ENCODE assay signal across 18 cellular contexts in genomic region chr2:215603440-215603839, GRCh38.
A peak's percentile ranks its signal among the peaks of the same experiment; 100 is the strongest.
DNase-seq lines count a peak whose midpoint lies in the region; ATAC-seq, FAIRE-seq and TF ChIP-seq lines count a peak whose summit lies in the region.
"Had no signal": no experiment of that assay in that cellular context is flagged by ENCODE, and none has a peak within 500 bp of the region (broad histone marks: within the 10 kb centered on the region; RNA-seq: fewer than 3 reads in every experiment).

No MANE protein-coding gene starts in this region.

- H2BK12ac ChIP-seq in mesenchymal stem cell (ENCODE audit: low read length in 2 of 2) = no peak overlapping the region

- no peak for TF ChIP-seq POLR2A in HCT116 (IDR thresholded peaks at IDR 0.05; ENCODE audit: borderline replicate concordance, extremely low read depth, insufficient read depth, insufficient read length)

- H3K36me3 Mint-ChIP-seq in astrocyte (ENCODE audit: low read depth, unreplicated experiment) = peaks cover 2% of the 10 kb centered on the region
- H3K36me3 Mint-ChIP-seq: CD8-positive, alpha-beta T cell had no signal

- H3K36me3 ChIP-seq in HCT116 (ENCODE audit: control insufficient read depth in 1 of 2, insufficient read depth in 2 of 2, low read length in 2 of 2) = no peaks in the 10 kb centered on the region
- no peaks in the 10 kb centered on the region for H3K36me3 ChIP-seq in astrocyte (ENCODE audit: insufficient read depth, low read length)
- no peaks in the 10 kb centered on the region for H3K36me3 ChIP-seq in mesenchymal stem cell (ENCODE audit: control insufficient read depth in 1 of 2, insufficient read depth in 2 of 2, low read depth in 1 of 2, low read length in 2 of 2)
- H3K36me3 ChIP-seq in mammary epithelial cell (ENCODE audit: insufficient read depth, low read length) = no peaks in the 10 kb centered on the region
- H3K36me3 ChIP-seq: BLaER1 treated with 17β-estradiol and CSF1 and Interleukin-3, amounts not matched to agents 10 nM and 100 nM had no signal

- 97% methylated on average over 7 of the region's 7 CpGs for WGBS in mesenchymal stem cell
- WGBS in mammary epithelial cell (ENCODE audit: low coverage, missing lambda C conversion rate) = 97% methylated on average over 7 of the region's 7 CpGs

- H3K4me2 ChIP-seq in HCT116 (ENCODE audit: low read length) (no peak overlapping the region), astrocyte (ENCODE audit: low read length) (no peak overlapping the region), mesenchymal stem cell (ENCODE audit: low read length, poor library complexity, severe bottlenecking) (no peak overlapping the region), mammary epithelial cell (ENCODE audit: insufficient read depth, low read depth, low read length) (no peak overlapping the region)
- H3K4me2 ChIP-seq: BLaER1 treated with 17β-estradiol and CSF1 and Interleukin-3, amounts not matched to agents 10 nM and 100 nM; GM23338 had no signal

- no peak overlapping the region for H2BK5ac ChIP-seq in mesenchymal stem cell (ENCODE audit: low read depth, low read length, poor library complexity, severe bottlenecking)

- intact Hi-C loops in HCT116 (cut with micrococcal nuclease) (no loop called here), mammary epithelial cell (cut with micrococcal nuclease) (loop anchor here (10.0 kb wide), 1 partner anchor 231 kb away; no protein-coding TSS in a partner anchor)

- no peak overlapping the region for H3K14ac ChIP-seq in mesenchymal stem cell (ENCODE audit: low read length in 2 of 2)

- RAD21 ChIA-PET in HCT116 (lab: Charles Lee; ENCODE audit: low non-redundant PET in 1 of 2, low total read pairs in 2 of 2, uncharacterized antibody in 2 of 2, unreplicated experiment in 2 of 2) = no interaction called here

- TF ChIP-seq CTCF in HCT116 (IDR thresholded peaks at IDR 0.05 in 2 of 3, conservative IDR thresholded peaks at IDR 0.05 in 1 of 3; ENCODE audit: borderline replicate concordance in 1 of 3, insufficient read depth in 1 of 3, low read depth in 2 of 3, low read length in 2 of 3) = no peak
- no peak for TF ChIP-seq CTCF in astrocyte (IDR thresholded peaks at IDR 0.05; ENCODE audit: insufficient read depth, low read depth, low read length)
- no peak for TF ChIP-seq CTCF in mammary epithelial cell (conservative IDR thresholded peaks at IDR 0.05 in 1 of 2, IDR thresholded peaks at IDR 0.05 in 1 of 2; ENCODE audit: extremely low read depth in 1 of 2, insufficient read depth in 1 of 2, low read depth in 1 of 2, low read length in 2 of 2)

- H4K91ac ChIP-seq in mesenchymal stem cell (ENCODE audit: low read length) = no peak overlapping the region

- no peak for FAIRE-seq in astrocyte (lab: Jason Lieb, UNC)
- FAIRE-seq: GM12878, H54 had no signal

- no peaks in the 10 kb centered on the region for H3K79me1 ChIP-seq in mesenchymal stem cell (replicated peaks; ENCODE audit: low read length, poor library complexity, severe bottlenecking)

- no peaks in the 10 kb centered on the region for H3K9me2 ChIP-seq in HCT116 (ENCODE audit: insufficient read depth)

- H3K27me3 ChIP-seq in HCT116 (ENCODE audit: insufficient read depth, low read length) = no peaks in the 10 kb centered on the region
- no peaks in the 10 kb centered on the region for H3K27me3 ChIP-seq in astrocyte (ENCODE audit: insufficient read depth, low read length)
- no peaks in the 10 kb centered on the region for H3K27me3 ChIP-seq in mesenchymal stem cell (ENCODE audit: control insufficient read depth in 1 of 2, insufficient read depth in 1 of 2, low read length in 2 of 2)
- H3K27me3 ChIP-seq in mammary epithelial cell (ENCODE audit: insufficient read depth, low read length) = no peaks in the 10 kb centered on the region
- H3K27me3 ChIP-seq: BLaER1 treated with 17β-estradiol and CSF1 and Interleukin-3, amounts not matched to agents 10 nM and 100 nM had no signal

- ATAC-seq in HCT116 = peak; percentile 42; the same call in 1 of the 2 replicates
- ATAC-seq in GM18858 (IDR thresholded peaks at IDR 0.05; ENCODE audit: unreplicated experiment) = no peak
- ATAC-seq: CD8-positive, alpha-beta T cell; GM12878; GM23338 had no signal

- no peak overlapping the region for H3K4ac ChIP-seq in mesenchymal stem cell (ENCODE audit: low read depth in 1 of 2, low read length in 2 of 2)

- no peak overlapping the region for H3K4me3 Mint-ChIP-seq in astrocyte (ENCODE audit: unreplicated experiment)
- H3K4me3 Mint-ChIP-seq: B cell; CD8-positive, alpha-beta T cell; GM23338; HFFc6 had no signal

- H2AFZ ChIP-seq in HCT116 (ENCODE audit: low read depth, low read length, poor library complexity, severe bottlenecking) (no peak overlapping the region), astrocyte (ENCODE audit: low read depth, low read length) (no peak overlapping the region), mesenchymal stem cell (ENCODE audit: low read depth, low read length) (no peak overlapping the region), mammary epithelial cell (ENCODE audit: low read depth, low read length) (no peak overlapping the region)
- H2AFZ ChIP-seq: GM23338 had no signal

- H3K23ac ChIP-seq in mesenchymal stem cell (ENCODE audit: low read length in 2 of 2) = no peak overlapping the region

- CTCF ChIA-PET in HCT116 (lab: Charles Lee) (no interaction called here), mammary epithelial cell (lab: Charles Lee; ENCODE audit: low non-redundant PET) (no interaction called here)

- H4K8ac ChIP-seq in mesenchymal stem cell (ENCODE audit: low read length) = no peak overlapping the region

- in situ Hi-C loops in mammary epithelial cell (cut with MboI; ENCODE audit: low sequenced_read_pairs in 2 of 2) = no loop called here

- no peak overlapping the region for H3K27ac ChIP-seq in HCT116 (ENCODE audit: low read depth, low read length)
- peak overlapping the region; percentile 66 for H3K27ac ChIP-seq in astrocyte (ENCODE audit: low read depth, low read length)
- no peak overlapping the region for H3K27ac ChIP-seq in mesenchymal stem cell (ENCODE audit: low read length, poor library complexity, severe bottlenecking)
- H3K27ac ChIP-seq in mammary epithelial cell (ENCODE audit: insufficient read depth, low read depth, low read length) = no peak overlapping the region
- H3K27ac ChIP-seq: BLaER1 treated with 17β-estradiol and CSF1 and Interleukin-3, amounts not matched to agents 10 nM and 100 nM; HL-60 had no signal

- no peak overlapping the region for H2BK120ac ChIP-seq in mesenchymal stem cell (ENCODE audit: low read depth, low read length)

- H3K9me3 ChIP-seq in HCT116 (ENCODE audit: control insufficient read depth in 1 of 2, insufficient read depth in 1 of 2, low read depth in 1 of 2, low read length in 2 of 2) = no peaks in the 10 kb centered on the region
- no peaks in the 10 kb centered on the region for H3K9me3 ChIP-seq in astrocyte (ENCODE audit: insufficient read depth, low read depth, low read length)
- H3K9me3 ChIP-seq in mesenchymal stem cell (ENCODE audit: control insufficient read depth, low read length) = no peaks in the 10 kb centered on the region
- H3K9me3 ChIP-seq in mammary epithelial cell (replicated peaks; ENCODE audit: insufficient read depth, low read length) = no peaks in the 10 kb centered on the region
- H3K9me3 ChIP-seq: BLaER1 treated with 17β-estradiol and CSF1 and Interleukin-3, amounts not matched to agents 10 nM and 100 nM had no signal

- no peak overlapping the region for H2BK15ac ChIP-seq in mesenchymal stem cell (ENCODE audit: low read depth, poor library complexity, severe bottlenecking)

- no peaks in the 10 kb centered on the region for H3K9me3 Mint-ChIP-seq in astrocyte (ENCODE audit: unreplicated experiment)
- H3K9me3 Mint-ChIP-seq: CD8-positive, alpha-beta T cell; GM23338; HFFc6 had no signal

- no peak for TF ChIP-seq RAD21 in HCT116 (IDR thresholded peaks at IDR 0.05; ENCODE audit: low read depth)

- dilution Hi-C loops in mammary epithelial cell (cut with HindIII; ENCODE audit: low sequenced_read_pairs) = loop anchor here (5.0 kb wide), 1 partner anchor 36 kb away; no protein-coding TSS in a partner anchor

- no peaks in the 10 kb centered on the region for H3K79me2 ChIP-seq in HCT116 (ENCODE audit: insufficient read depth, low read length)
- no peaks in the 10 kb centered on the region for H3K79me2 ChIP-seq in astrocyte (ENCODE audit: insufficient read depth, low read length)
- H3K79me2 ChIP-seq in mammary epithelial cell (ENCODE audit: insufficient read depth, low read length) = no peaks in the 10 kb centered on the region

- H3K27me3 Mint-ChIP-seq in astrocyte (ENCODE audit: low read depth, unreplicated experiment) = no peaks in the 10 kb centered on the region

- DNase-seq in HCT116 (ENCODE audit: low read depth, low spot score) (no peak), astrocyte (ENCODE audit: low read depth) (no peak), mesenchymal stem cell (no peak), GM19238 (ENCODE audit: insufficient read length, low spot score) (no peak), mammary epithelial cell (no peak)
- DNase-seq: Calu3; CD8-positive, alpha-beta T cell; DMS79 treated with DMSO at 0.1 percent for 48 hours; GF-D8; HCEC 1CT; HFFc6 had no signal

- BruUV-seq in HCT116 (replicated peaks; lab: Mats Ljungman, UMichigan) = no TSS peak
- no TSS peak for BruUV-seq in mammary epithelial cell (replicated peaks; lab: Mats Ljungman, UMichigan)

- POLR2A ChIA-PET in HCT116 (lab: Charles Lee) = no interaction called here

- H3K18ac ChIP-seq in mesenchymal stem cell (ENCODE audit: low read depth in 1 of 2, low read length in 2 of 2) = no peak overlapping the region

- H3K27ac Mint-ChIP-seq in astrocyte (ENCODE audit: unreplicated experiment) = no peak overlapping the region
- H3K27ac Mint-ChIP-seq: B cell; CD8-positive, alpha-beta T cell; GM23338; HFFc6 had no signal

- no peak overlapping the region for H3K4me3 ChIP-seq in HCT116 (replicated peaks in 1 of 2; ENCODE audit: low read depth in 1 of 2, low read length in 2 of 2)
- no peak overlapping the region for H3K4me3 ChIP-seq in astrocyte (ENCODE audit: insufficient read depth, low read depth, low read length)
- H3K4me3 ChIP-seq in mesenchymal stem cell (ENCODE audit: insufficient read depth in 1 of 2, low read depth in 1 of 2, low read length in 2 of 2) = no peak overlapping the region
- no peak overlapping the region for H3K4me3 ChIP-seq in mammary epithelial cell (replicated peaks in 1 of 3; ENCODE audit: insufficient read depth in 1 of 3, low read depth in 2 of 3, low read length in 3 of 3)
- H3K4me3 ChIP-seq: BLaER1 treated with 17β-estradiol and CSF1 and Interleukin-3, amounts not matched to agents 10 nM and 100 nM; GM12878; GM23338 had no signal

- no peaks in the 10 kb centered on the region for H3K4me1 ChIP-seq in HCT116 (ENCODE audit: control insufficient read depth in 1 of 2, insufficient read depth in 2 of 2, low read length in 2 of 2)
- peaks cover 23% of the 10 kb centered on the region for H3K4me1 ChIP-seq in astrocyte (ENCODE audit: insufficient read depth, low read length)
- H3K4me1 ChIP-seq in mesenchymal stem cell (ENCODE audit: control insufficient read depth, insufficient read depth, low read depth, low read length) = peaks cover 3% of the 10 kb centered on the region
- H3K4me1 ChIP-seq in mammary epithelial cell (ENCODE audit: insufficient read depth, low read length) = peaks cover 10% of the 10 kb centered on the region

- peak overlapping the region; percentile 50 for H2AK5ac ChIP-seq in mesenchymal stem cell (ENCODE audit: low read length, severe bottlenecking)

- peaks cover 23% of the 10 kb centered on the region for H3K4me1 Mint-ChIP-seq in astrocyte (ENCODE audit: low read depth, unreplicated experiment)
- H3K4me1 Mint-ChIP-seq: B cell, GM23338 had no signal

- H3K9ac ChIP-seq in HCT116 (ENCODE audit: low read length) = no peak overlapping the region
- H3K9ac ChIP-seq in astrocyte (ENCODE audit: low read length) = no peak overlapping the region
- no peak overlapping the region for H3K9ac ChIP-seq in mesenchymal stem cell (ENCODE audit: low read length)
- H3K9ac ChIP-seq in mammary epithelial cell (ENCODE audit: insufficient read depth, low read length) = no peak overlapping the region
- H3K9ac ChIP-seq: BLaER1 treated with 17β-estradiol and CSF1 and Interleukin-3, amounts not matched to agents 10 nM and 100 nM had no signal

- H4K20me1 ChIP-seq in HCT116 (ENCODE audit: insufficient read depth) = no peaks in the 10 kb centered on the region
- H4K20me1 ChIP-seq in astrocyte (ENCODE audit: insufficient read depth, low read length) = no peaks in the 10 kb centered on the region
- H4K20me1 ChIP-seq in mammary epithelial cell (ENCODE audit: insufficient read depth, low read length) = no peaks in the 10 kb centered on the region
- H4K20me1 ChIP-seq: BLaER1 treated with 17β-estradiol and CSF1 and Interleukin-3, amounts not matched to agents 10 nM and 100 nM had no signal
